ENCODE assay signal across 8 cellular contexts in genomic region chr16:67537270-67537635, GRCh38. TPM values are rescaled to one million over a fixed set of nuclear protein-coding genes. Genes with fewer than 3 reads are reported as not detected.
DNase-seq lines count a peak whose midpoint lies in the region; ATAC-seq, FAIRE-seq and TF ChIP-seq lines count a peak whose summit lies in the region.

No MANE protein-coding gene starts in this region.

- H3K4me1 ChIP-seq in muscle layer of colon (ENCODE audit: insufficient read depth, low read length) (peaks cover 17% of the 10 kb centered on the region), upper lobe of left lung (peaks cover 43 to 76% (median 65%) of the 10 kb centered on the region in 4 donors)

- peak overlapping the region; percentile 36 for H3K9ac ChIP-seq in muscle layer of colon (ENCODE audit: low read length)

- peak in 1 of 4 donors; percentile 6 for TF ChIP-seq EP300 in upper lobe of left lung (IDR thresholded peaks at IDR 0.05)

- peak overlapping the region; percentile 56 for H3K27ac ChIP-seq in muscle layer of colon (ENCODE audit: low read depth, low read length)
- peak overlapping the region; percentile 92 to 97 (median 96) for H3K27ac ChIP-seq in upper lobe of left lung

- TF ChIP-seq CTCF in upper lobe of left lung (IDR thresholded peaks at IDR 0.05): peak in 2 of 6 experiments; percentile 1 to 21

- peaks cover 27% of the 10 kb centered on the region for H3K36me3 ChIP-seq in muscle layer of colon (ENCODE audit: insufficient read depth, low read length)
- H3K36me3 ChIP-seq in upper lobe of left lung: peaks cover 9 to 40% (median 26%) of the 10 kb centered on the region in 4 donors

- peak overlapping the region; percentile 53 to 65 for H3K4me3 ChIP-seq in muscle layer of colon (ENCODE audit: low read depth in 1 of 2, low read length in 2 of 2)
- peak overlapping the region; percentile 62 to 81 (median 73) for H3K4me3 ChIP-seq in upper lobe of left lung

- ATAC-seq in upper lobe of left lung (ENCODE audit: low FRiP score in 2 of 2): peak; percentile 17 to 89

- FAIRE-seq in HTR-8/SVneo (lab: Jason Lieb, UNC): peak; percentile 69

- TF ChIP-seq POLR2A in erythroblast (IDR thresholded peaks at IDR 0.05; ENCODE audit: low read length) (no peak), upper lobe of left lung (IDR thresholded peaks at IDR 0.05) (peak in 3 of 4 donors; percentile 55 to 80 (median 75))

- no peaks in the 10 kb centered on the region for H3K9me3 ChIP-seq in muscle layer of colon (ENCODE audit: low read length)
- no peaks in the 10 kb centered on the region for H3K9me3 ChIP-seq in upper lobe of left lung

- no peaks in the 10 kb centered on the region for H3K27me3 ChIP-seq in muscle layer of colon (ENCODE audit: control insufficient read depth in 1 of 2, insufficient read depth in 2 of 2, low read length in 2 of 2)
- H3K27me3 ChIP-seq in upper lobe of left lung: no peaks in the 10 kb centered on the region

- 1 to 8% methylated on average over 6 to 15 of the region's 32 CpGs for WGBS in upper lobe of left lung, 2 donors

- peak; percentile 63 for DNase-seq in EL
- peak; percentile 59 for DNase-seq in HTR-8/SVneo (ENCODE audit: insufficient read length, low spot score)
- peak; percentile 35 for DNase-seq in activated T-cell treated with anti-CD3 and anti-CD28 coated beads for 1 hour (ENCODE audit: low read depth)
- DNase-seq in erythroblast (lab: John Stamatoyannopoulos, UW): peak; percentile 27 to 50
- DNase-seq in upper lobe of left lung: peak; percentile 76 to 93
- no peak for DNase-seq in NCI-H1694 treated with DMSO at 0.1 percent for 48 hours (lab: John Stamatoyannopoulos, UW)
- DNase-seq in NCI-H446 treated with DMSO at 0.1 percent for 48 hours (lab: John Stamatoyannopoulos, UW): no peak

RNA-seq across cellular contexts. Expression of gene RIPOR1, which starts 8.6 kb away (rescaled TPM):
- 100 to 1,000 TPM in 4 of 6 donors, 10 to 100 TPM in 2; 76.9 to 183 (median 113) TPM for total RNA-seq in upper lobe of left lung

RNA-seq across cellular contexts. Expression of gene CTCF, which starts 25.1 kb away (rescaled TPM):
- 10 to 100 TPM; 29.7 to 42.6 (median 34.2) TPM for total RNA-seq in upper lobe of left lung

RNA-seq across cellular contexts. Expression of gene AGRP, which starts 53.9 kb away (rescaled TPM):
- 1 to 10 TPM in 3 of 6 donors, not detected in 3; 3.5 to 7.6 (median 3.8) TPM for total RNA-seq in upper lobe of left lung

RNA-seq across cellular contexts. Expression of gene ATP6V0D1, which starts 56.3 kb away (rescaled TPM):
- total RNA-seq in upper lobe of left lung: 100 to 1,000 TPM in 4 of 6 donors, 10 to 100 TPM in 2; 69.1 to 221 (median 147) TPM

Comparison
In these comparisons a context has a peak if more than half of its experiments do, and no peak if none do; other contexts are left out.
1. DNase-seq: peak in EL (single experiment), HTR-8/SVneo (single experiment), activated T-cell treated with anti-CD3 and anti-CD28 coated beads for 1 hour (single experiment), erythroblast (2 of 2) and upper lobe of left lung (2 of 2); none in NCI-H1694 treated with DMSO at 0.1 percent for 48 hours (single experiment) and NCI-H446 treated with DMSO at 0.1 percent for 48 hours (single experiment).